23 cellular contexts compared by ENCODE assay signal in the genomic region with DNA sequence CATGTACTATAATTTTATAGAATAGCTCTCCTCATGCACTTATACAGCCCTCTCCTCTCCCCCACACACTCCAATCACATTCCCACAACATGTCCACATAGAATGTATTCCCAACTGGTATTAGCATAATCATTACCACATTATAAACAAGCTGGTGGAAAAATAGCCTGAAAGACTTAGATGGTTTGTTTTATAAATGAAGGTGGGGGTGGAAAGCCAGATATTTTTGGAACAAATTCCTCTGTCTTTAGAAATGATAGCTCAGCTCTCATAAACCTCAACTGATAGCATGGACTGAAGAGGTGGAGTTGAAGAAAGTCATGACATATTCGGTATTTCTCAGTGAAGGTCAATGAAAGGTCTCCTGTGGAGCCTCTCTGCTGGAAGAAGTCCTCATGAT.
DNase-seq lines count a peak whose midpoint lies in the region; ATAC-seq and TF ChIP-seq lines count a peak whose summit lies in the region.
"Had no signal": no experiment of that assay in that cellular context is flagged by ENCODE, and none has a peak within 500 bp of the region (broad histone marks: within the 10 kb centered on the region; RNA-seq: fewer than 3 reads in every experiment).

No MANE protein-coding gene starts in this region.

- H3K27ac ChIP-seq in IMR-90 (ENCODE audit: insufficient read depth, low read length) = no peak overlapping the region
- peak overlapping the region; percentile 16 to 41 for H3K27ac ChIP-seq in thoracic aorta
- H3K27ac ChIP-seq in CD8-positive, alpha-beta T cell (ENCODE audit: low read depth, low read length) = no peak overlapping the region
- H3K27ac ChIP-seq: ovary had no signal

- CTCF ChIA-PET in IMR-90 (lab: Yijun Ruan, JAX) = interaction anchor here (1.0 kb wide), 1 partner anchor 12 kb away, joined by 3 read pairs; no protein-coding TSS in a partner anchor
- CTCF ChIA-PET in CD8-positive, alpha-beta T cell (lab: Charles Lee) = no interaction called here

- H3K9me3 Mint-ChIP-seq in immature natural killer cell = peaks cover 0 to 10% (median under 1%) of the 10 kb centered on the region in 6 donors
- H3K9me3 Mint-ChIP-seq in CD8-positive, alpha-beta T cell = no peaks in the 10 kb centered on the region
- H3K9me3 Mint-ChIP-seq: activated naive CD4-positive, alpha-beta T cell treated with anti-CD3 and anti-CD28 coated beads, Interleukin-2, amount 50 U/mL, for 24 hours; activated T-helper 1 cell treated with anti-CD3 and anti-CD28 coated beads, Interleukin-12 subunit alpha, Interleukin-12 subunit beta, Interleukin-2, Interleukin-4 antibody, amounts not matched to agents 30 ng/mL and 10 ng/mL and 1 ng/mL, durations not matched to agents 14 hours and 24 hours and 36 hours; CD4-positive, alpha-beta T cell; naive thymus-derived CD8-positive, alpha-beta T cell; WTC11 had no signal

- no peak overlapping the region for H2BK5ac ChIP-seq in IMR-90 (ENCODE audit: low read depth, low read length, poor library complexity, severe bottlenecking)

- TF ChIP-seq CTCF in IMR-90 (conservative IDR thresholded peaks at IDR 0.05; ENCODE audit: low read depth, low read length) = no peak
- no peak for TF ChIP-seq CTCF in fibroblast of villous mesenchyme (IDR thresholded peaks at IDR 0.05; ENCODE audit: insufficient read depth, low read depth, low read length)
- TF ChIP-seq CTCF in thoracic aorta (IDR thresholded peaks at IDR 0.05) = no peak
- no peak for TF ChIP-seq CTCF in CD8-positive, alpha-beta T cell (IDR thresholded peaks at IDR 0.05)

- no peak overlapping the region for H2AK5ac ChIP-seq in IMR-90 (ENCODE audit: low read depth, low read length)

- H3K27me3 Mint-ChIP-seq in immature natural killer cell (ENCODE audit: low read depth in 3 of 3) = no peaks in the 10 kb centered on the region
- H3K27me3 Mint-ChIP-seq in CD8-positive, alpha-beta T cell (ENCODE audit: low read depth) = no peaks in the 10 kb centered on the region
- H3K27me3 Mint-ChIP-seq: activated naive CD4-positive, alpha-beta T cell treated with anti-CD3 and anti-CD28 coated beads, Interleukin-2, amount 50 U/mL, for 24 hours; CD4-positive, alpha-beta T cell; IgD-negative memory B cell; naive thymus-derived CD8-positive, alpha-beta T cell had no signal

- no peak overlapping the region for H3K9ac ChIP-seq in IMR-90 (ENCODE audit: low read depth, low read length)

- H2BK120ac ChIP-seq in IMR-90 (ENCODE audit: low read depth, low read length) = no peak overlapping the region

- H3K4me3 ChIP-seq in IMR-90 (ENCODE audit: insufficient read depth, low read depth, low read length) (no peak overlapping the region), fibroblast of villous mesenchyme (ENCODE audit: low read depth, low read length) (no peak overlapping the region), thoracic aorta (peak overlapping the region; percentile 39)
- no peak overlapping the region for H3K4me3 ChIP-seq in CD8-positive, alpha-beta T cell (ENCODE audit: low read depth, low read length)
- H3K4me3 ChIP-seq: MG63, ovary had no signal

- H3K36me3 Mint-ChIP-seq in immature natural killer cell = no peaks in the 10 kb centered on the region
- H3K36me3 Mint-ChIP-seq in CD8-positive, alpha-beta T cell = no peaks in the 10 kb centered on the region
- H3K36me3 Mint-ChIP-seq: activated naive CD4-positive, alpha-beta T cell treated with anti-CD3 and anti-CD28 coated beads, Interleukin-2, amount 50 U/mL, for 24 hours; IgD-negative memory B cell; naive thymus-derived CD8-positive, alpha-beta T cell; WTC11 had no signal

- in situ Hi-C loops in IMR-90 (cut with MboI; ENCODE audit: low sequenced_read_pairs) = no loop called here

- no peak overlapping the region for H3K4me3 Mint-ChIP-seq in immature natural killer cell
- no peak overlapping the region for H3K4me3 Mint-ChIP-seq in CD8-positive, alpha-beta T cell
- H3K4me3 Mint-ChIP-seq: activated naive CD4-positive, alpha-beta T cell treated with anti-CD3 and anti-CD28 coated beads, Interleukin-2, amount 50 U/mL, for 24 hours; activated T-helper 1 cell treated with anti-CD3 and anti-CD28 coated beads, Interleukin-12 subunit alpha, Interleukin-12 subunit beta, Interleukin-2, Interleukin-4 antibody, amounts not matched to agents 30 ng/mL and 10 ng/mL and 1 ng/mL, durations not matched to agents 14 hours and 24 hours and 36 hours; CD4-positive, alpha-beta T cell; IgD-negative memory B cell; naive thymus-derived CD8-positive, alpha-beta T cell; WTC11 had no signal

- no peak overlapping the region for H2BK20ac ChIP-seq in IMR-90 (ENCODE audit: low read depth, low read length)

- WGBS in IMR-90 (ENCODE audit: extremely low coverage in 2 of 2, insufficient read length in 1 of 2), 2 experiments = no CpG with 5 or more reads among the region's 1 CpG

- peaks cover 7% of the 10 kb centered on the region for H3K4me1 ChIP-seq in IMR-90 (ENCODE audit: control insufficient read depth, insufficient read depth, low read length)
- H3K4me1 ChIP-seq in thoracic aorta (ENCODE audit: control insufficient read depth in 1 of 2, low read depth in 2 of 2) = peaks cover 30 to 53% of the 10 kb centered on the region in 2 donors
- no peaks in the 10 kb centered on the region for H3K4me1 ChIP-seq in CD8-positive, alpha-beta T cell (ENCODE audit: insufficient read depth, low read length)

- H2AFZ ChIP-seq in IMR-90 (replicated peaks; ENCODE audit: low read length, poor library complexity) = no peak overlapping the region

- no peaks in the 10 kb centered on the region for H3K9me1 ChIP-seq in IMR-90 (ENCODE audit: insufficient read depth, low read length)

- no peak for TF ChIP-seq RAD21 in IMR-90 (IDR thresholded peaks at IDR 0.05; ENCODE audit: low read length)

- H4K8ac ChIP-seq in IMR-90 (ENCODE audit: low read depth in 2 of 2, low read length in 2 of 2) = no peak overlapping the region

- POLR2A ChIA-PET in IMR-90 (lab: Charles Lee; ENCODE audit: unreplicated experiment) = no interaction called here
- POLR2A ChIA-PET in CD8-positive, alpha-beta T cell (lab: Charles Lee) = no interaction called here

- intact Hi-C loops in IMR-90 (cut with micrococcal nuclease) = no loop called here
- intact Hi-C loops in CD8-positive, alpha-beta T cell (cut with DNase I, micrococcal nuclease) = no loop called here

- no peak overlapping the region for H4K5ac ChIP-seq in IMR-90 (ENCODE audit: low read depth, low read length)

- no TSS peak for BruUV-seq in IMR-90 (replicated peaks; lab: Mats Ljungman, UMichigan)

- dilution Hi-C loops in IMR-90 (cut with HindIII; ENCODE audit: low sequenced_read_pairs, unreplicated experiment) = no loop called here

- H3K4me1 Mint-ChIP-seq in immature natural killer cell = no peaks in the 10 kb centered on the region
- H3K4me1 Mint-ChIP-seq in CD8-positive, alpha-beta T cell (ENCODE audit: low read depth) = no peaks in the 10 kb centered on the region
- H3K4me1 Mint-ChIP-seq: activated naive CD4-positive, alpha-beta T cell treated with anti-CD3 and anti-CD28 coated beads, Interleukin-2, amount 50 U/mL, for 24 hours; IgD-negative memory B cell; naive thymus-derived CD8-positive, alpha-beta T cell had no signal

- H3K79me1 ChIP-seq in IMR-90 (ENCODE audit: low read depth in 1 of 2, low read length in 2 of 2) = no peaks in the 10 kb centered on the region

- H3K27me3 ChIP-seq in IMR-90 (ENCODE audit: control insufficient read depth, insufficient read depth, low read length) (no peaks in the 10 kb centered on the region), thoracic aorta (replicated peaks; ENCODE audit: insufficient read depth) (no peaks in the 10 kb centered on the region)
- H3K27me3 ChIP-seq in CD8-positive, alpha-beta T cell (ENCODE audit: insufficient read depth, low read length) = no peaks in the 10 kb centered on the region
- H3K27me3 ChIP-seq: MG63, ovary had no signal

- no peak overlapping the region for H3K27ac Mint-ChIP-seq in immature natural killer cell
- H3K27ac Mint-ChIP-seq in CD8-positive, alpha-beta T cell = no peak overlapping the region
- H3K27ac Mint-ChIP-seq: activated naive CD4-positive, alpha-beta T cell treated with anti-CD3 and anti-CD28 coated beads, Interleukin-2, amount 50 U/mL, for 24 hours; activated T-helper 1 cell treated with anti-CD3 and anti-CD28 coated beads, Interleukin-12 subunit alpha, Interleukin-12 subunit beta, Interleukin-2, Interleukin-4 antibody, amounts not matched to agents 30 ng/mL and 10 ng/mL and 1 ng/mL, durations not matched to agents 14 hours and 24 hours and 36 hours; CD4-positive, alpha-beta T cell; IgD-negative memory B cell; naive thymus-derived CD8-positive, alpha-beta T cell; WTC11 had no signal

- H3K36me3 ChIP-seq in IMR-90 (ENCODE audit: control insufficient read depth, insufficient read depth, low read length) (no peaks in the 10 kb centered on the region), thoracic aorta (no peaks in the 10 kb centered on the region)
- H3K36me3 ChIP-seq in CD8-positive, alpha-beta T cell (ENCODE audit: insufficient read depth, low read length) = no peaks in the 10 kb centered on the region
- H3K36me3 ChIP-seq: MG63, ovary had no signal

- H3K9me3 ChIP-seq in IMR-90 (ENCODE audit: control insufficient read depth, insufficient read depth, low read length) (no peaks in the 10 kb centered on the region), thoracic aorta (no peaks in the 10 kb centered on the region)
- no peaks in the 10 kb centered on the region for H3K9me3 ChIP-seq in CD8-positive, alpha-beta T cell (ENCODE audit: low read length)
- H3K9me3 ChIP-seq: MG63, ovary had no signal

- H3K14ac ChIP-seq in IMR-90 (replicated peaks; ENCODE audit: low read depth, low read length) = no peak overlapping the region

- peak; percentile 56 for DNase-seq in IMR-90
- DNase-seq in amniotic epithelial cell (ENCODE audit: low read depth) = peak; percentile 90
- peak; percentile 74 for DNase-seq in fibroblast of villous mesenchyme (ENCODE audit: low read depth)
- no peak for DNase-seq in thoracic aorta (ENCODE audit: low spot score)
- DNase-seq in immature natural killer cell = no peak
- no peak for DNase-seq in CD8-positive, alpha-beta T cell
- DNase-seq: activated CD4-positive, alpha-beta T cell treated with anti-CD3 and anti-CD28 coated beads, Interleukin-2, amount 50 U/mL, for 4 hours; CD4-positive, alpha-beta T cell; effector CD8-positive, alpha-beta T cell; left cardiac atrium; MG63; naive thymus-derived CD8-positive, alpha-beta T cell; NCI-H2081; NCI-H82; ovary; retina; stimulated activated naive CD8-positive, alpha-beta T cell treated with anti-CD3 and anti-CD28 coated beads, Interleukin-15, Interleukin-2, amounts not matched to agents 100 U/mL and 50 U/mL, for 24 hours; T1000 had no signal

- H3K18ac ChIP-seq in IMR-90 (ENCODE audit: low read depth, low read length) = peak overlapping the region; percentile 46; the same call in 1 of the 2 replicates

- H3K56ac ChIP-seq in IMR-90 (ENCODE audit: extremely low read depth, insufficient read depth, low read length) = no peak overlapping the region

- H4K20me1 ChIP-seq in IMR-90 (ENCODE audit: insufficient read depth, low read length) = no peaks in the 10 kb centered on the region

- no peak overlapping the region for H2AK9ac ChIP-seq in IMR-90 (replicated peaks; ENCODE audit: low read depth, low read length, poor library complexity)

- H3K23ac ChIP-seq in IMR-90 (ENCODE audit: low read depth, low read length) = no peak overlapping the region

- no peak for TF ChIP-seq POLR2A in IMR-90 (IDR thresholded peaks at IDR 0.05; ENCODE audit: low read depth, low read length)

- H3K4ac ChIP-seq in IMR-90 (ENCODE audit: low read depth, low read length) = no peak overlapping the region

- H2BK15ac ChIP-seq in IMR-90 (ENCODE audit: low read depth, low read length) = no peak overlapping the region

- peak overlapping the region; percentile 49; the same call in 1 of the 2 replicates for H3K4me2 ChIP-seq in IMR-90 (ENCODE audit: low read depth, low read length)

- ATAC-seq in IMR-90 (ENCODE audit: low read depth) (peak; percentile 70), thoracic aorta (ENCODE audit: insufficient number of reproducible peaks, low FRiP score, low read depth) (no peak), GM19351 (IDR thresholded peaks at IDR 0.05; ENCODE audit: unreplicated experiment) (no peak)
- no peak for ATAC-seq in CD8-positive, alpha-beta T cell
- ATAC-seq: naive thymus-derived CD8-positive, alpha-beta T cell; stimulated activated naive CD8-positive, alpha-beta T cell treated with anti-CD3 and anti-CD28 coated beads, Interleukin-15, Interleukin-2, amounts not matched to agents 100 U/mL and 50 U/mL, for 24 hours; WTC11 had no signal

- H4K91ac ChIP-seq in IMR-90 (ENCODE audit: insufficient read depth, low read depth, low read length) = no peak overlapping the region

Comparison
In these comparisons a context has a peak if more than half of its experiments do, and no peak if none do; other contexts are left out.
1. DNase-seq: peak in IMR-90 (single experiment), amniotic epithelial cell (single experiment) and fibroblast of villous mesenchyme (single experiment); none in thoracic aorta (single experiment), immature natural killer cell (0 of 3) and CD8-positive, alpha-beta T cell (0 of 7).
2. H3K27ac ChIP-seq: peak in thoracic aorta (2 of 2); none in IMR-90 (single experiment) and CD8-positive, alpha-beta T cell (single experiment).